In the genomic region with DNA sequence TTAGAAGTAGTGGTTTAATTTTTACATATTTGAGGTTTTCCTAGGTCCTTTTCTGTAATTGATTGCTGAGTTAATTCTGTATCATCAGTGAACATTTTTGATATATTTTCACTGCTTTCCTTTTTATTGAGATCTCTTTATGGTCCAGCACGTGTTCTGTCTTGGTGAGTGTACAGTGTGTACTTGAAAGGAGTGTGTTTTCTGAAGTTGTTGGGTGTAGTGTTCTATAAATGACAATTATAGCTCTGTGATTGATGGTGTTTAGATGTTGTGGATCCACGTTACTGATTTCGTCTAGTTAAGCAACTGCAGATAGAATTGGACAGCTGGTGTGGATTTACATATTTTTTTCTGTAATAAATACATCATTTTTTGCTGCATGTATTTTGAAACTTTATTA, we compare ENCODE assay signal across 1 cellular context.
TF ChIP-seq lines count a peak whose summit lies in the region.

No MANE protein-coding gene starts in this region.

TF ChIP-seq in HEK293, 187 proteins besides CTCF, POLR2A, EP300 and RAD21 (continued from another document):
- TF ChIP-seq, protein P1, sequence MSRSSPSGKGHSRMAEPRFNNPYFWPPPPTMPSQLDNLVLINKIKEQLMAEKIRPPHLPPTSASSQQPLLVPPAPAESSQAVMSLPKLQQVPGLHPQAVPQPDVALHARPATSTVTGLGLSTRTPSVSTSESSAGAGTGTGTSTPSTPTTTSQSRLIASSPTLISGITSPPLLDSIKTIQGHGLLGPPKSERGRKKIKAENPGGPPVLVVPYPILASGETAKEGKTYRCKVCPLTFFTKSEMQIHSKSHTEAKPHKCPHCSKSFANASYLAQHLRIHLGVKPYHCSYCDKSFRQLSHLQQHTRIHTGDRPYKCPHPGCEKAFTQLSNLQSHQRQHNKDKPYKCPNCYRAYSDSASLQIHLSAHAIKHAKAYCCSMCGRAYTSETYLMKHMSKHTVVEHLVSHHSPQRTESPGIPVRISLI (tag by site-specific recombination; IDR thresholded peaks at IDR 0.05), result no peak
- no peak for TF ChIP-seq ZNF366 (tag by site-specific recombination; conservative IDR thresholded peaks at IDR 0.05)
- TF ChIP-seq ZNF394 (tag by site-specific recombination; IDR thresholded peaks at IDR 0.05; ENCODE audit: borderline replicate concordance), result no peak
- TF ChIP-seq ZNF555 (tag by site-specific recombination; conservative IDR thresholded peaks at IDR 0.05), result no peak
- no peak for TF ChIP-seq ZNF138 (tag by site-specific recombination; IDR thresholded peaks at IDR 0.05; ENCODE audit: borderline replicate concordance)
- TF ChIP-seq, protein P2, sequence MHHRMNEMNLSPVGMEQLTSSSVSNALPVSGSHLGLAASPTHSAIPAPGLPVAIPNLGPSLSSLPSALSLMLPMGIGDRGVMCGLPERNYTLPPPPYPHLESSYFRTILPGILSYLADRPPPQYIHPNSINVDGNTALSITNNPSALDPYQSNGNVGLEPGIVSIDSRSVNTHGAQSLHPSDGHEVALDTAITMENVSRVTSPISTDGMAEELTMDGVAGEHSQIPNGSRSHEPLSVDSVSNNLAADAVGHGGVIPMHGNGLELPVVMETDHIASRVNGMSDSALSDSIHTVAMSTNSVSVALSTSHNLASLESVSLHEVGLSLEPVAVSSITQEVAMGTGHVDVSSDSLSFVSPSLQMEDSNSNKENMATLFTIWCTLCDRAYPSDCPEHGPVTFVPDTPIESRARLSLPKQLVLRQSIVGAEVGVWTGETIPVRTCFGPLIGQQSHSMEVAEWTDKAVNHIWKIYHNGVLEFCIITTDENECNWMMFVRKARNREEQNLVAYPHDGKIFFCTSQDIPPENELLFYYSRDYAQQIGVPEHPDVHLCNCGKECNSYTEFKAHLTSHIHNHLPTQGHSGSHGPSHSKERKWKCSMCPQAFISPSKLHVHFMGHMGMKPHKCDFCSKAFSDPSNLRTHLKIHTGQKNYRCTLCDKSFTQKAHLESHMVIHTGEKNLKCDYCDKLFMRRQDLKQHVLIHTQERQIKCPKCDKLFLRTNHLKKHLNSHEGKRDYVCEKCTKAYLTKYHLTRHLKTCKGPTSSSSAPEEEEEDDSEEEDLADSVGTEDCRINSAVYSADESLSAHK (tag by site-specific recombination; IDR thresholded peaks at IDR 0.05), result no peak
